Comparison of ENCODE assay signal across 8 cellular contexts in genomic region chr11:1882265-1883238, GRCh38. TPM values are rescaled to one million over a fixed set of nuclear protein-coding genes. Genes with fewer than 3 reads are reported as not detected.
DNase-seq lines count a peak whose midpoint lies in the region; ATAC-seq, FAIRE-seq and TF ChIP-seq lines count a peak whose summit lies in the region.

No MANE protein-coding gene starts in this region.

- H3K4me1 ChIP-seq in SJCRH30: peaks cover 19% of the 10 kb centered on the region
- no peaks in the 10 kb centered on the region for H3K4me1 ChIP-seq in pancreas
- H3K4me1 ChIP-seq in thyroid gland: peaks cover 5 to 22% of the 10 kb centered on the region in 2 donors

- peak; percentile 92 for TF ChIP-seq CTCF in GM12875 (IDR thresholded peaks at IDR 0.05; ENCODE audit: borderline replicate concordance, insufficient read depth, low read depth, low read length)
- peak; percentile 76 to 94 (median 91) for TF ChIP-seq CTCF in pancreas (IDR thresholded peaks at IDR 0.05)
- peak; percentile 56 to 90 (median 64) for TF ChIP-seq CTCF in thyroid gland (IDR thresholded peaks at IDR 0.05)

- H3K9me3 ChIP-seq in SJCRH30 (replicated peaks) (no peaks in the 10 kb centered on the region), pancreas (no peaks in the 10 kb centered on the region), thyroid gland (no peaks in the 10 kb centered on the region)

- intact Hi-C loops in pancreas (cut with DNase I): loop anchor here in 1 of 3 donors (5.0 kb wide), 1 partner anchor 270 kb away; no protein-coding TSS in a partner anchor
- intact Hi-C loops in thyroid gland (cut with DNase I): loop anchor here (5.0 kb wide), 1 partner anchor 270 kb away; no protein-coding TSS in a partner anchor

- H3K27ac ChIP-seq in SJCRH30 (peak overlapping the region; percentile 11; the same call in 1 of the 2 replicates), pancreas (no peak overlapping the region), thyroid gland (peak overlapping the region in 2 of 3 donors; percentile 12 to 37)

- no peak for FAIRE-seq in pancreas (lab: Jason Lieb, UNC)

- no peak overlapping the region for H3K4me3 ChIP-seq in GM12875 (ENCODE audit: low read depth, low read length)
- H3K4me3 ChIP-seq in SJCRH30: no peak overlapping the region
- H3K4me3 ChIP-seq in pancreas: no peak overlapping the region
- H3K4me3 ChIP-seq in thyroid gland (replicated peaks in 1 of 3): no peak overlapping the region

- H3K27me3 ChIP-seq in SJCRH30: no peaks in the 10 kb centered on the region
- H3K27me3 ChIP-seq in pancreas: no peaks in the 10 kb centered on the region
- no peaks in the 10 kb centered on the region for H3K27me3 ChIP-seq in thyroid gland

- ATAC-seq in pancreas: peak; percentile 89 to 95 (median 93)
- ATAC-seq in HG03354 (IDR thresholded peaks at IDR 0.05; ENCODE audit: poor library complexity, severe bottlenecking, unreplicated experiment): no peak

- no peaks in the 10 kb centered on the region for H3K36me3 ChIP-seq in SJCRH30
- no peaks in the 10 kb centered on the region for H3K36me3 ChIP-seq in pancreas
- H3K36me3 ChIP-seq in thyroid gland: no peaks in the 10 kb centered on the region

- no peak for TF ChIP-seq POLR2A in thyroid gland (IDR thresholded peaks at IDR 0.05)

- WGBS in pancreas, 2 donors: 32 to 35% methylated on average over 23 of the region's 23 CpGs
- 25 to 31% methylated on average over 6 to 7 of the region's 23 CpGs for WGBS in thyroid gland, 2 donors

- DNase-seq in HuH-7.5 (ENCODE audit: low spot score) (peak; percentile 97), SJCRH30 (peak; percentile 82 to 89), foreskin melanocyte (peak; percentile 27), pancreas (peak; percentile 74 to 99 (median 88)), thyroid gland (peak; percentile 63 to 65)
- peak; percentile 91 for DNase-seq in activated effector memory CD4-positive, alpha-beta T cell treated with anti-CD3 and anti-CD28 coated beads, Interleukin-2, amount 50 U/mL, for 16 hours

RNA-seq across cellular contexts. Expression of gene PRR33, which starts 9.1 kb away (rescaled TPM):
- 0.02 and 0.05 TPM in 2 replicates for total RNA-seq in SJCRH30 (2014; rRNA removed; shearing (Covaris generic))
- total RNA-seq in pancreas (not detected), thyroid gland (not detected)
- not detected for polyA plus RNA-seq in pancreas

RNA-seq across cellular contexts. Expression of gene LSP1, which starts 29.7 kb away (rescaled TPM):
- 15.0 and 15.4 TPM in 2 replicates for total RNA-seq in SJCRH30 (2014; rRNA removed; shearing (Covaris generic))
- total RNA-seq in pancreas: 10 to 100 TPM in 3 of 6 donors, 1 to 10 TPM in 3; 2.4 to 26.8 (median 8.4) TPM
- polyA plus RNA-seq in pancreas: 10 to 100 TPM in 1 of 2 donors, 1 to 10 TPM in 1; 8.6 to 20.6 TPM
- 10 to 100 TPM in 2 of 4 donors, 1 to 10 TPM in 2; 6.7 to 26.1 (median 10.5) TPM for total RNA-seq in thyroid gland

RNA-seq across cellular contexts. Expression of gene TNNT3, which starts 37.0 kb away (rescaled TPM):
- total RNA-seq in SJCRH30 (2014; rRNA removed; shearing (Covaris generic)): 2.2 and 2.3 TPM in 2 replicates
- total RNA-seq in pancreas (1 to 10 TPM in 2 of 6 donors, under 1 TPM in 4; 0.24 to 2.0 (median 0.70) TPM), thyroid gland (1 to 10 TPM in 3 of 4 donors, not detected in 1; 1.7 to 4.1 (median 2.6) TPM)
- polyA plus RNA-seq in pancreas: 1 to 10 TPM; 3.1 to 6.6 TPM

RNA-seq across cellular contexts. Expression of gene TNNI2, which starts 43.8 kb away (rescaled TPM):
- total RNA-seq in SJCRH30 (2014; rRNA removed; shearing (Covaris generic)): 20.2 and 20.5 TPM in 2 replicates
- total RNA-seq in pancreas (1 to 10 TPM in 5 of 6 donors, not detected in 1; 2.5 to 8.7 (median 6.2) TPM), thyroid gland (not detected)
- polyA plus RNA-seq in pancreas: 10 to 100 TPM; 28.9 to 57.4 TPM

RNA-seq across cellular contexts. Expression of gene SYT8, which starts 47.8 kb away (rescaled TPM):
- total RNA-seq in SJCRH30 (2014; rRNA removed; shearing (Covaris generic)): 1.7 and 2.7 TPM in 2 replicates
- total RNA-seq in pancreas: 10 to 100 TPM in 3 of 6 donors, 1 to 10 TPM in 3; 3.6 to 34.2 (median 12.2) TPM
- 10 to 100 TPM; 43.7 to 64.8 TPM for polyA plus RNA-seq in pancreas
- total RNA-seq in thyroid gland: not detected

Comparison
In these comparisons a context has a peak if more than half of its experiments do, and no peak if none do; other contexts are left out.
1. DNase-seq: peak in every context shown above with its lines; median percentile 97 in HuH-7.5; 91 in activated effector memory CD4-positive, alpha-beta T cell treated with anti-CD3 and anti-CD28 coated beads, Interleukin-2, amount 50 U/mL, for 16 hours; 88 in pancreas; 86 in SJCRH30; 64 in thyroid gland; 27 in foreskin melanocyte.
2. H3K27ac ChIP-seq: peak in SJCRH30 (single experiment) and thyroid gland (2 of 3); none in pancreas (0 of 4).
3. Peak in every context shown above with its lines, with median percentiles within 50 percentile points of each other: CTCF ChIP-seq.